Comparison of ENCODE assay signal across 12 cellular contexts in the genomic region with DNA sequence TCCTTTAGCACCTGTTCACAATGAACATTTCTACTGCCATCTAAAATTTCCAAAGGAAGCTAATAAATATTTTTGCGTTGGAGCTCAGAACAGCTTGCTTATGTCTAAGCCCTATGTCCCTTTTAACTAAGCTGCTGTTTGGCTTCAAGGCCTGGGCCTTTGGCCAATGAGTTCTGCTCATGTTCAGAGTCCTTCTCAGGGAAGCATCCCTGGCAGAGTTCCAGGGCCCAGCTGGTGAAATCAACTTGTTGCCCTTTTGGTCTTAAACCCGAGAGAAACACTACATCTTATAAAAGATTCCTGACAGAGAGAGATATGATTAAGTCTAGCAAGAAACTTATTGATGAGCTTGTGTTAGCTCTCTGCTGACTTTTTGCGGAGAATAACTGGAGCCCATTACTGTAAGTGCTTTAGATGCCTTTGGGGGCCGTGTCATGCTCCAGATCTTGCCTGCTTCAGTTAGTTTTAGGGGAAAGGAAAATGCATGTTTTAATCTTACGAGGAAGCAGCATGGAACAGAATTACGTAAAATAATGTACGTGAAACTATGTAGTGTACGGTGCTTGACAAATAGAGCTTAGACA.
DNase-seq lines count a peak whose midpoint lies in the region; ATAC-seq and TF ChIP-seq lines count a peak whose summit lies in the region.
"Had no signal": no experiment of that assay in that cellular context is flagged by ENCODE, and none has a peak within 500 bp of the region (broad histone marks: within the 10 kb centered on the region; RNA-seq: fewer than 3 reads in every experiment).

No MANE protein-coding gene starts in this region.

- CTCF ChIA-PET in HEK293 (lab: Yijun Ruan, JAX): interaction anchor here (0.6 to 1.5 kb wide), 5 partner anchors 12 to 1341 kb away, joined by 3 read pairs; no protein-coding TSS in a partner anchor

- intact Hi-C loops in left cardiac atrium (cut with DNase I) (no loop called here), sciatic nerve (cut with DNase I) (no loop called here)
- intact Hi-C loops in activated T-helper 2 cell treated with anti-CD3 and anti-CD28 coated beads, Interferon-gamma antibody, Interleukin-2, Interleukin-4, amounts not matched to agents 10 μg/mL and 5 μg/mL and 100 μg/mL, durations not matched to agents 14 hours and 24 hours and 36 hours (cut with micrococcal nuclease): no loop called here

- H3K27me3 Mint-ChIP-seq in activated T-helper 2 cell treated with anti-CD3 and anti-CD28 coated beads, Interferon-gamma antibody, Interleukin-2, Interleukin-4, amounts not matched to agents 10 μg/mL and 5 μg/mL and 100 μg/mL, durations not matched to agents 14 hours and 24 hours and 36 hours (ENCODE audit: low read depth): no peaks in the 10 kb centered on the region
- H3K27me3 Mint-ChIP-seq: IgD-negative memory B cell had no signal

- no peak overlapping the region for H3K27ac Mint-ChIP-seq in activated T-helper 2 cell treated with anti-CD3 and anti-CD28 coated beads, Interferon-gamma antibody, Interleukin-2, Interleukin-4, amounts not matched to agents 10 μg/mL and 5 μg/mL and 100 μg/mL, durations not matched to agents 14 hours and 24 hours and 36 hours
- H3K27ac Mint-ChIP-seq: activated T-helper 1 cell treated with anti-CD3 and anti-CD28 coated beads, Interleukin-12 subunit alpha, Interleukin-12 subunit beta, Interleukin-2, Interleukin-4 antibody, amounts not matched to agents 30 ng/mL and 10 ng/mL and 1 ng/mL, durations not matched to agents 14 hours and 24 hours and 36 hours; IgD-negative memory B cell had no signal

- H3K36me3 Mint-ChIP-seq in activated T-helper 2 cell treated with anti-CD3 and anti-CD28 coated beads, Interferon-gamma antibody, Interleukin-2, Interleukin-4, amounts not matched to agents 10 μg/mL and 5 μg/mL and 100 μg/mL, durations not matched to agents 14 hours and 24 hours and 36 hours (ENCODE audit: low read depth): peaks cover 26% of the 10 kb centered on the region

- peaks cover 0 to 13% of the 10 kb centered on the region in 2 experiments; a peak in 1 of 3 replicates for H3K36me3 ChIP-seq in HEK293 (ENCODE audit: control insufficient read depth in 2 of 2, insufficient read depth in 1 of 2, low read length in 2 of 2)

- no peaks in the 10 kb centered on the region; the same call in 1 of the 2 replicates for H3K4me1 ChIP-seq in HEK293 (ENCODE audit: control insufficient read depth, insufficient read depth, low read length)

- H3K4me3 Mint-ChIP-seq in activated T-helper 2 cell treated with anti-CD3 and anti-CD28 coated beads, Interferon-gamma antibody, Interleukin-2, Interleukin-4, amounts not matched to agents 10 μg/mL and 5 μg/mL and 100 μg/mL, durations not matched to agents 14 hours and 24 hours and 36 hours (ENCODE audit: low read depth): no peak overlapping the region
- H3K4me3 Mint-ChIP-seq: activated T-helper 1 cell treated with anti-CD3 and anti-CD28 coated beads, Interleukin-12 subunit alpha, Interleukin-12 subunit beta, Interleukin-2, Interleukin-4 antibody, amounts not matched to agents 30 ng/mL and 10 ng/mL and 1 ng/mL, durations not matched to agents 14 hours and 24 hours and 36 hours; IgD-negative memory B cell had no signal

- H3K9me3 ChIP-seq in HEK293 (ENCODE audit: control insufficient read depth, insufficient read depth, low read depth, low read length): no peaks in the 10 kb centered on the region
- H3K9me3 ChIP-seq: tibial artery had no signal

- ATAC-seq in left cardiac atrium: peak; percentile 67 to 83
- ATAC-seq in sciatic nerve: peak; percentile 88
- ATAC-seq in HG03280 (IDR thresholded peaks at IDR 0.05; ENCODE audit: unreplicated experiment): no peak
- ATAC-seq in GM18858 (IDR thresholded peaks at IDR 0.05; ENCODE audit: unreplicated experiment): no peak
- ATAC-seq in HG03342 (IDR thresholded peaks at IDR 0.05; ENCODE audit: unreplicated experiment): no peak

- DNase-seq in amygdala (lab: John Stamatoyannopoulos, UW) (peak in 37 of 56 donors; percentile 1 to 73 (median 33)), left cardiac atrium (peak; percentile 81), sciatic nerve (ENCODE audit: low spot score) (peak; percentile 86)
- DNase-seq in activated T-helper 2 cell treated with anti-CD3 and anti-CD28 coated beads, Interferon-gamma antibody, Interleukin-2, Interleukin-4, amounts not matched to agents 10 μg/mL and 5 μg/mL and 100 μg/mL, durations not matched to agents 14 hours and 24 hours and 36 hours (ENCODE audit: low spot score): no peak
- DNase-seq: stimulated activated CD4-positive, alpha-beta T cell treated with anti-CD3 and anti-CD28 coated beads, Interleukin-12 subunit alpha, Interleukin-12 subunit beta, amount 100 ng/mL, for 4 hours had no signal

- TF ChIP-seq CTCF in HEK293 (tag by site-specific recombination; IDR thresholded peaks at IDR 0.05): no peak

- POLR2A ChIA-PET in HEK293 (lab: Yijun Ruan, JAX): no interaction called here

- no peaks in the 10 kb centered on the region for H3K9me3 Mint-ChIP-seq in activated T-helper 2 cell treated with anti-CD3 and anti-CD28 coated beads, Interferon-gamma antibody, Interleukin-2, Interleukin-4, amounts not matched to agents 10 μg/mL and 5 μg/mL and 100 μg/mL, durations not matched to agents 14 hours and 24 hours and 36 hours
- H3K9me3 Mint-ChIP-seq: activated T-helper 1 cell treated with anti-CD3 and anti-CD28 coated beads, Interleukin-12 subunit alpha, Interleukin-12 subunit beta, Interleukin-2, Interleukin-4 antibody, amounts not matched to agents 30 ng/mL and 10 ng/mL and 1 ng/mL, durations not matched to agents 14 hours and 24 hours and 36 hours; IgD-negative memory B cell had no signal

- H3K27ac ChIP-seq in HEK293 (ENCODE audit: extremely low read depth, low read depth, low read length): no peak overlapping the region
- H3K27ac ChIP-seq: tibial artery had no signal

- peaks cover 6% of the 10 kb centered on the region for H3K4me1 Mint-ChIP-seq in activated T-helper 2 cell treated with anti-CD3 and anti-CD28 coated beads, Interferon-gamma antibody, Interleukin-2, Interleukin-4, amounts not matched to agents 10 μg/mL and 5 μg/mL and 100 μg/mL, durations not matched to agents 14 hours and 24 hours and 36 hours (ENCODE audit: low read depth)

- no peak overlapping the region for H3K4me3 ChIP-seq in HEK293 (ENCODE audit: low read depth, low read length)
- H3K4me3 ChIP-seq: tibial artery had no signal

TF ChIP-seq in HEK293, 187 proteins besides CTCF, POLR2A, EP300 and RAD21 (continues in another document):
- TF ChIP-seq SCRT1 (tag by site-specific recombination; IDR thresholded peaks at IDR 0.05; ENCODE audit: borderline replicate concordance) (0 out of 2 replicates have a peak, but pooled peaks have one; percentile 20), ZNF426 (tag by site-specific recombination; IDR thresholded peaks at IDR 0.05) (no peak), ZNF843 (tag by site-specific recombination; IDR thresholded peaks at IDR 0.05) (no peak), GLI4 (tag by site-specific recombination; IDR thresholded peaks at IDR 0.05) (no peak), ZNF513 (tag by site-specific recombination; IDR thresholded peaks at IDR 0.05) (no peak), PBX3 (CRISPR knock-in tag; IDR thresholded peaks at IDR 0.05) (no peak), ZNF623 (tag by site-specific recombination; IDR thresholded peaks at IDR 0.05) (no peak), ZNF112 (tag by site-specific recombination; IDR thresholded peaks at IDR 0.05) (no peak), ZNF639 (tag by site-specific recombination; IDR thresholded peaks at IDR 0.05) (no peak), ZNF670 (tag by site-specific recombination; IDR thresholded peaks at IDR 0.05; ENCODE audit: low read depth) (no peak)
- TF ChIP-seq, protein P1, sequence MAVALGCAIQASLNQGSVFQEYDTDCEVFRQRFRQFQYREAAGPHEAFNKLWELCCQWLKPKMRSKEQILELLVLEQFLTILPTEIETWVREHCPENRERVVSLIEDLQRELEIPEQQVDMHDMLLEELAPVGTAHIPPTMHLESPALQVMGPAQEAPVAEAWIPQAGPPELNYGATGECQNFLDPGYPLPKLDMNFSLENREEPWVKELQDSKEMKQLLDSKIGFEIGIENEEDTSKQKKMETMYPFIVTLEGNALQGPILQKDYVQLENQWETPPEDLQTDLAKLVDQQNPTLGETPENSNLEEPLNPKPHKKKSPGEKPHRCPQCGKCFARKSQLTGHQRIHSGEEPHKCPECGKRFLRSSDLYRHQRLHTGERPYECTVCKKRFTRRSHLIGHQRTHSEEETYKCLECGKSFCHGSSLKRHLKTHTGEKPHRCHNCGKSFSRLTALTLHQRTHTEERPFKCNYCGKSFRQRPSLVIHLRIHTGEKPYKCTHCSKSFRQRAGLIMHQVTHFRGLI (tag by site-specific recombination; IDR thresholded peaks at IDR 0.05): no peak

Comparison
In these comparisons a context has a peak if more than half of its experiments do, and no peak if none do; other contexts are left out.
1. ATAC-seq: peak in left cardiac atrium (2 of 2) and sciatic nerve (single experiment); none in HG03280 (single experiment), GM18858 (single experiment) and HG03342 (single experiment).